In genomic region chr3:171374260-171374659, GRCh38 we compare ENCODE assay signal across 25 cellular contexts.
DNase-seq lines count a peak whose midpoint lies in the region; ATAC-seq and TF ChIP-seq lines count a peak whose summit lies in the region.
"Had no signal": no experiment of that assay in that cellular context is flagged by ENCODE, and none has a peak within 500 bp of the region (broad histone marks: within the 10 kb centered on the region; RNA-seq: fewer than 3 reads in every experiment).

No MANE protein-coding gene starts in this region.

- H2BK12ac ChIP-seq in mesenchymal stem cell (ENCODE audit: low read length in 2 of 2), result no peak overlapping the region

- H3K9me3 ChIP-seq in HCT116 (ENCODE audit: control insufficient read depth in 1 of 2, insufficient read depth in 1 of 2, low read depth in 1 of 2, low read length in 2 of 2) (no peaks in the 10 kb centered on the region), mesenchymal stem cell (ENCODE audit: control insufficient read depth, low read length) (no peaks in the 10 kb centered on the region), transverse colon (no peaks in the 10 kb centered on the region)
- H3K9me3 ChIP-seq: lower lobe of right lung, pancreas, tibial artery had no signal

- H3K14ac ChIP-seq in mesenchymal stem cell (ENCODE audit: low read length in 2 of 2), result no peak overlapping the region

- H4K91ac ChIP-seq in mesenchymal stem cell (ENCODE audit: low read length), result no peak overlapping the region

- no peaks in the 10 kb centered on the region for H3K36me3 ChIP-seq in HCT116 (ENCODE audit: control insufficient read depth in 1 of 2, insufficient read depth in 2 of 2, low read length in 2 of 2)
- no peaks in the 10 kb centered on the region for H3K36me3 ChIP-seq in mesenchymal stem cell (ENCODE audit: control insufficient read depth in 1 of 2, insufficient read depth in 2 of 2, low read depth in 1 of 2, low read length in 2 of 2)
- H3K36me3 ChIP-seq in transverse colon, result no peaks in the 10 kb centered on the region
- H3K36me3 ChIP-seq: lower lobe of right lung, pancreas, tibial artery had no signal

- no peak overlapping the region for H2AFZ ChIP-seq in HCT116 (ENCODE audit: low read depth, low read length, poor library complexity, severe bottlenecking)
- no peak overlapping the region for H2AFZ ChIP-seq in mesenchymal stem cell (ENCODE audit: low read depth, low read length)

- H3K4me2 ChIP-seq in HCT116 (ENCODE audit: low read length) (peak overlapping the region; percentile 33), mesenchymal stem cell (ENCODE audit: low read length, poor library complexity, severe bottlenecking) (no peak overlapping the region)

- in situ Hi-C loops in transverse colon (cut with MboI; ENCODE audit: low pct_ligation_motif_present in 1 of 4, low pct_unique_long_range_greater_than_20kb in 1 of 4, low sequenced_read_pairs in 3 of 4), result no loop called here

- H3K79me2 ChIP-seq in HCT116 (ENCODE audit: insufficient read depth, low read length), result no peaks in the 10 kb centered on the region

- no peak overlapping the region for H3K4me3 ChIP-seq in HCT116 (replicated peaks in 1 of 2; ENCODE audit: low read depth in 1 of 2, low read length in 2 of 2)
- H3K4me3 ChIP-seq in mesenchymal stem cell (ENCODE audit: insufficient read depth in 1 of 2, low read depth in 1 of 2, low read length in 2 of 2), result no peak overlapping the region
- no peak overlapping the region for H3K4me3 ChIP-seq in transverse colon
- H3K4me3 ChIP-seq: lower lobe of right lung, pancreas, tibial artery had no signal

- POLR2A ChIA-PET in HCT116 (lab: Charles Lee), result no interaction called here

- H3K27me3 ChIP-seq in HCT116 (ENCODE audit: insufficient read depth, low read length) (no peaks in the 10 kb centered on the region), mesenchymal stem cell (ENCODE audit: control insufficient read depth in 1 of 2, insufficient read depth in 1 of 2, low read length in 2 of 2) (no peaks in the 10 kb centered on the region), transverse colon (no peaks in the 10 kb centered on the region)
- H3K27me3 ChIP-seq: pancreas, tibial artery had no signal

- no peak overlapping the region for H2BK120ac ChIP-seq in mesenchymal stem cell (ENCODE audit: low read depth, low read length)

- 20% methylated on average over 1 of the region's 1 CpG for WGBS in mesenchymal stem cell
- 68 to 86% methylated on average over 1 of the region's 1 CpG for WGBS in transverse colon (ENCODE audit: low coverage in 1 of 2), 2 donors

- RAD21 ChIA-PET in HCT116 (lab: Charles Lee; ENCODE audit: low non-redundant PET in 1 of 2, low total read pairs in 2 of 2, uncharacterized antibody in 2 of 2, unreplicated experiment in 2 of 2), result interaction anchor here in 1 of 2 experiments (0.7 kb wide), 1 partner anchor 19 kb away, joined by 5 read pairs; no protein-coding TSS in a partner anchor

- BruUV-seq in HCT116 (replicated peaks; lab: Mats Ljungman, UMichigan), result no TSS peak

- no peak overlapping the region for H3K23ac ChIP-seq in mesenchymal stem cell (ENCODE audit: low read length in 2 of 2)

- no peaks in the 10 kb centered on the region for H3K9me2 ChIP-seq in HCT116 (ENCODE audit: insufficient read depth)

- no peak overlapping the region for H4K8ac ChIP-seq in mesenchymal stem cell (ENCODE audit: low read length)

- peak overlapping the region; percentile 42; the same call in 1 of the 2 replicates for H3K27ac ChIP-seq in HCT116 (ENCODE audit: low read depth, low read length)
- H3K27ac ChIP-seq in VCaP, result peak overlapping the region; percentile 91
- H3K27ac ChIP-seq in mesenchymal stem cell (ENCODE audit: low read length, poor library complexity, severe bottlenecking), result peak overlapping the region; percentile 13
- no peak overlapping the region for H3K27ac ChIP-seq in transverse colon
- H3K27ac ChIP-seq: lower lobe of right lung, pancreas, tibial artery had no signal

- CTCF ChIA-PET in HCT116 (lab: Charles Lee), result interaction anchor here (1.1 kb wide), 1 partner anchor 1103 kb away, joined by 3 read pairs; no protein-coding TSS in a partner anchor

- DNase-seq in HCT116 (ENCODE audit: low read depth, low spot score) (no peak), NCI-H226 (peak; percentile 69), mesenchymal stem cell (peak; percentile 53), H4 (ENCODE audit: low spot score) (no peak), transverse colon (no peak), OCI-M1 (lab: John Stamatoyannopoulos, UW) (no peak)
- DNase-seq: activated CD4-positive, alpha-beta T cell treated with anti-CD3 and anti-CD28 coated beads, Interleukin-2, amount 50 U/mL, for 48 hours; activated gamma-delta T cell treated with Interleukin-2 at 50 U/mL for 16 hours; activated T-cell treated with anti-CD3 and anti-CD28 coated beads for 4 hours; AML-193; effector memory CD4-positive, alpha-beta T cell; head of caudate nucleus; immature natural killer cell; lower lobe of right lung; naive B cell; NCI-H1436; NCI-H345; NK-92 treated with Interleukin-12 subunit alpha and Interleukin-12 subunit beta, amount 100 ng/mL, for 24 hours; pancreas; stimulated activated CD4-positive, alpha-beta T cell treated with anti-CD3 and anti-CD28 coated beads, Interleukin-1b, Interleukin-23, amount 100 ng/mL, for 48 hours; stimulated activated naive CD4-positive, alpha-beta T cell treated with Interleukin-2 at 50 U/mL for 16 hours; T-cell; tibial artery had no signal

- no peak overlapping the region for H3K4ac ChIP-seq in mesenchymal stem cell (ENCODE audit: low read depth in 1 of 2, low read length in 2 of 2)

- H3K9ac ChIP-seq in HCT116 (ENCODE audit: low read length) (no peak overlapping the region), mesenchymal stem cell (ENCODE audit: low read length) (peak overlapping the region; percentile 49)

- intact Hi-C loops in HCT116 (cut with micrococcal nuclease), result no loop called here
- intact Hi-C loops in transverse colon (cut with DNase I; ENCODE audit: low total_unique reads), result no loop called here

- no peak overlapping the region for H2BK15ac ChIP-seq in mesenchymal stem cell (ENCODE audit: low read depth, poor library complexity, severe bottlenecking)

- no peak overlapping the region for H2BK5ac ChIP-seq in mesenchymal stem cell (ENCODE audit: low read depth, low read length, poor library complexity, severe bottlenecking)

- H3K79me1 ChIP-seq in mesenchymal stem cell (replicated peaks; ENCODE audit: low read length, poor library complexity, severe bottlenecking), result peaks cover 30% of the 10 kb centered on the region

- H3K4me1 ChIP-seq in HCT116 (ENCODE audit: control insufficient read depth in 1 of 2, insufficient read depth in 2 of 2, low read length in 2 of 2) (peaks cover 6 to 35% of the 10 kb centered on the region in 2 experiments), mesenchymal stem cell (ENCODE audit: control insufficient read depth, insufficient read depth, low read depth, low read length) (peaks cover 11% of the 10 kb centered on the region), transverse colon (peaks cover 0 to 38% (median 0%) of the 10 kb centered on the region in 4 donors)

- no peak overlapping the region for H3K18ac ChIP-seq in mesenchymal stem cell (ENCODE audit: low read depth in 1 of 2, low read length in 2 of 2)

- no peak for ATAC-seq in HCT116
- no peak for ATAC-seq in HG03342 (IDR thresholded peaks at IDR 0.05; ENCODE audit: unreplicated experiment)
- ATAC-seq: lower lobe of right lung, T-cell had no signal

- no peak for TF ChIP-seq EP300 in transverse colon (IDR thresholded peaks at IDR 0.05; ENCODE audit: low read depth)

- no peaks in the 10 kb centered on the region for H4K20me1 ChIP-seq in HCT116 (ENCODE audit: insufficient read depth)

- TF ChIP-seq POLR2A in HCT116 (IDR thresholded peaks at IDR 0.05; ENCODE audit: borderline replicate concordance, extremely low read depth, insufficient read depth, insufficient read length), result no peak
- TF ChIP-seq POLR2A in transverse colon (IDR thresholded peaks at IDR 0.05), result no peak

- H2AK5ac ChIP-seq in mesenchymal stem cell (ENCODE audit: low read length, severe bottlenecking), result no peak overlapping the region

- no peak for TF ChIP-seq CTCF in HCT116 (IDR thresholded peaks at IDR 0.05 in 2 of 3, conservative IDR thresholded peaks at IDR 0.05 in 1 of 3; ENCODE audit: borderline replicate concordance in 1 of 3, insufficient read depth in 1 of 3, low read depth in 2 of 3, low read length in 2 of 3)
- no peak for TF ChIP-seq CTCF in VCaP (conservative IDR thresholded peaks at IDR 0.05)
- TF ChIP-seq CTCF in transverse colon (IDR thresholded peaks at IDR 0.05), result no peak

- TF ChIP-seq RAD21 in HCT116 (IDR thresholded peaks at IDR 0.05; ENCODE audit: low read depth), result no peak

TF ChIP-seq in HCT116, 20 proteins besides CTCF, POLR2A, EP300 and RAD21:
- TF ChIP-seq YY1 (IDR thresholded peaks at IDR 0.05; ENCODE audit: extremely low read depth, insufficient replicate concordance, low read depth, low read length), result no peak
- TF ChIP-seq TCF7L2 (IDR thresholded peaks at IDR 0.05; ENCODE audit: borderline replicate concordance, extremely low read depth, insufficient read depth, insufficient read length), result no peak
- no peak for TF ChIP-seq REST (IDR thresholded peaks at IDR 0.05; ENCODE audit: low read depth)

Comparison
In these comparisons a context has a peak if more than half of its experiments do, and no peak if none do; other contexts are left out.
1. DNase-seq: peak in NCI-H226 (single experiment) and mesenchymal stem cell (single experiment); none in HCT116 (single experiment), H4 (single experiment), transverse colon (single experiment) and OCI-M1 (single experiment).
2. H3K27ac ChIP-seq: peak in HCT116 (single experiment), VCaP (single experiment) and mesenchymal stem cell (single experiment); none in transverse colon (0 of 4).